In the genomic region with DNA sequence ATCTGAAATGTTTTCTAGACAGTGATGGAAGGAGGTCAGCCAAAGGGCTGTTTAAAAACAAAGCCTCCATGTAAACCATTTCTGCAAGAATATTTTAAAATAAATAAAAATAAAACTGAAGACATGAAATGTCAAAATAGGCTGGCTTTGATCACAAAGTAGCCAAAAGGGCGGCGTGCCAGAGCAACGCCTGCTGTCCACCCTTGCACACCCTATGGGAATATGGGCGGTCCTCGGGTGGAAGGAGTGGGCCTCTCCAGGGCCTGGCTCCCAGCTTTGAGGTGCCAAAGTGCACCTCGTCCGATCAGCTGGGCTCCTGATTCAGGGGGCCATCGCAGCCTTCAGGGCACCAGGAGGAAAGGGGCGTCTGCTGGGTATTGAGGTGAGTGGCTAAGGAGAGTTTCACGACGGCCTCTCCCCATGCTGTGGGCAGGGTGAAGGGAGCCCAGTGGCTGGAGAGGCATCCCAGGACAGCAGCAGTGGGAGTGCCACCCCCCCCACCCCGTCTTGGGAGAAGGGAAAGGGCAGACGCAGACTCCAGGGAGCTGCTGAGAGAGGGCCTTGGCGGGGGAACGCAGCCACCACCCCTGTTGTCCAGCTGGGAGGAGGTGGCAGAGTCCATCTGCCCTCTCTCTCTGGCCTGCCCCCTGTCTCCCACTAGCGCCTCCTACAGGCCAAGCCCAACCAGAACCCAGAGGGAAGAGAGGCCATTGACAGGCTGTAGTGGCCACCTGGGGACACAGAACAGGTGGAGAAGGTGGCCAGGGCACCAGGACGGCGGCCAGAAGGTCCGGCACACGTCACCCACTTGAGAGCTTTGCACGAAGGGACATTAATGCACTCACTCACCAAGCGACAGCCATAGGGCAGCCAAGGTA, we compare ENCODE assay signal across 19 cellular contexts. TPM values are rescaled to one million over a fixed set of nuclear protein-coding genes. Genes with fewer than 3 reads are reported as not detected.
DNase-seq lines count a peak whose midpoint lies in the region; ATAC-seq and TF ChIP-seq lines count a peak whose summit lies in the region.
"Had no signal": no experiment of that assay in that cellular context is flagged by ENCODE, and none has a peak within 500 bp of the region (broad histone marks: within the 10 kb centered on the region; RNA-seq: fewer than 3 reads in every experiment).

No MANE protein-coding gene starts in this region.

- intact Hi-C loops in right cardiac atrium (cut with DNase I) (no loop called here), Right ventricle myocardium superior (cut with DNase I) (no loop called here), OCI-LY7 (cut with micrococcal nuclease; ENCODE audit: unreplicated experiment) (loop anchor here (10.0 kb wide), 1 partner anchor 228 kb away; no protein-coding TSS in a partner anchor)

- POLR2A ChIA-PET in OCI-LY7 (lab: Charles Lee): no interaction called here

- no peaks in the 10 kb centered on the region for H4K20me1 ChIP-seq in OCI-LY7 (ENCODE audit: insufficient read depth, low read length)
- H4K20me1 ChIP-seq in smooth muscle cell (ENCODE audit: low read depth): no peaks in the 10 kb centered on the region

- H3K9me2 ChIP-seq in OCI-LY7 (ENCODE audit: insufficient read depth, low read length): no peaks in the 10 kb centered on the region

- no peaks in the 10 kb centered on the region for H3K27me3 ChIP-seq in right cardiac atrium (ENCODE audit: control insufficient read depth, insufficient read depth)
- H3K27me3 ChIP-seq in smooth muscle cell (ENCODE audit: low read depth): peaks cover under 1% of the 10 kb centered on the region

- TF ChIP-seq CTCF in OCI-LY7 (conservative IDR thresholded peaks at IDR 0.05; ENCODE audit: low read length) (peak; percentile 58; the same call in 1 of the 2 replicates), fibroblast of pulmonary artery (IDR thresholded peaks at IDR 0.05; ENCODE audit: low read length, missing control alignments) (peak; percentile 4), smooth muscle cell (IDR thresholded peaks at IDR 0.05; ENCODE audit: borderline replicate concordance, insufficient read depth, poor library complexity, severe bottlenecking) (peak; percentile 33)

- H3K27ac ChIP-seq in right cardiac atrium (ENCODE audit: low read length) (no peak overlapping the region), OCI-LY7 (ENCODE audit: low read depth, low read length, poor library complexity, severe bottlenecking) (no peak overlapping the region), smooth muscle cell (ENCODE audit: low read depth) (no peak overlapping the region)
- H3K27ac ChIP-seq: skin epidermis had no signal

- H3K9me3 ChIP-seq in right cardiac atrium (ENCODE audit: control insufficient read depth, low read length) (no peaks in the 10 kb centered on the region), OCI-LY7 (ENCODE audit: low read length) (no peaks in the 10 kb centered on the region), smooth muscle cell (replicated peaks; ENCODE audit: low read depth) (no peaks in the 10 kb centered on the region)
- H3K9me3 ChIP-seq: Peyer's patch had no signal

- H3K4me3 ChIP-seq in right cardiac atrium (ENCODE audit: low read length): no peak overlapping the region
- no peak overlapping the region for H3K4me3 ChIP-seq in OCI-LY7 (ENCODE audit: low read depth, low read length, poor library complexity, severe bottlenecking)
- H3K4me3 ChIP-seq in fibroblast of pulmonary artery (replicated peaks; ENCODE audit: low read depth, low read length): no peak overlapping the region
- H3K4me3 ChIP-seq in smooth muscle cell: no peak overlapping the region
- H3K4me3 ChIP-seq: Peyer's patch, skin epidermis had no signal

- 75% methylated on average over 22 of the region's 22 CpGs for WGBS in right cardiac atrium
- 88% methylated on average over 21 of the region's 22 CpGs for WGBS in smooth muscle cell (ENCODE audit: low lambda C conversion rate)

- H3K79me2 ChIP-seq in OCI-LY7 (ENCODE audit: insufficient read depth, low read depth, low read length) (no peaks in the 10 kb centered on the region), smooth muscle cell (ENCODE audit: low read depth) (no peaks in the 10 kb centered on the region)

- H2AFZ ChIP-seq in OCI-LY7 (ENCODE audit: low read length) (no peak overlapping the region), smooth muscle cell (ENCODE audit: low read depth) (no peak overlapping the region)

- no peaks in the 10 kb centered on the region for H3F3A ChIP-seq in smooth muscle cell (ENCODE audit: low read depth)

- H3K4me1 ChIP-seq in right cardiac atrium (ENCODE audit: control insufficient read depth, insufficient read depth, low read length) (no peaks in the 10 kb centered on the region), OCI-LY7 (ENCODE audit: insufficient read depth, low read length, poor library complexity, severe bottlenecking) (no peaks in the 10 kb centered on the region), smooth muscle cell (ENCODE audit: low read depth) (no peaks in the 10 kb centered on the region)
- H3K4me1 ChIP-seq: Peyer's patch had no signal

- no peak overlapping the region for H3K9ac ChIP-seq in smooth muscle cell (ENCODE audit: low read depth)

- ATAC-seq in right cardiac atrium: no peak
- no peak for ATAC-seq in Right ventricle myocardium superior (ENCODE audit: poor library complexity)
- no peak for ATAC-seq in GM19467 (IDR thresholded peaks at IDR 0.05; ENCODE audit: unreplicated experiment)
- no peak for ATAC-seq in GM21526 (IDR thresholded peaks at IDR 0.05; ENCODE audit: low FRiP score, unreplicated experiment)
- ATAC-seq in HG03520 (IDR thresholded peaks at IDR 0.05; ENCODE audit: unreplicated experiment): no peak
- ATAC-seq: stimulated activated effector memory CD8-positive, alpha-beta T cell treated with anti-CD3 and anti-CD28 coated beads, Interleukin-12 subunit alpha, Interleukin-12 subunit beta, amount 100 ng/mL, for 72 hours; T-cell had no signal

- H3K36me3 ChIP-seq in OCI-LY7 (ENCODE audit: insufficient read depth, low read length) (no peaks in the 10 kb centered on the region), smooth muscle cell (ENCODE audit: low read depth) (no peaks in the 10 kb centered on the region)
- H3K36me3 ChIP-seq: Peyer's patch had no signal

- CTCF ChIA-PET in OCI-LY7 (lab: Charles Lee; ENCODE audit: unreplicated experiment): no interaction called here

- H3K4me2 ChIP-seq in OCI-LY7 (ENCODE audit: low read length) (no peak overlapping the region), smooth muscle cell (no peak overlapping the region)

- DNase-seq in right cardiac atrium (peak; percentile 13 to 62 (median 56)), Right ventricle myocardium superior (no peak), OCI-LY7 (ENCODE audit: low spot score) (no peak), fibroblast of pulmonary artery (ENCODE audit: low read depth) (no peak), smooth muscle cell (lab: John Stamatoyannopoulos, UW; ENCODE audit: unreplicated experiment) (no peak)
- DNase-seq: activated CD4-positive, CD25-positive, alpha-beta regulatory T cell; activated CD8-positive, alpha-beta memory T cell treated with anti-CD3 and anti-CD28 coated beads, Interleukin-2, amount 50 U/mL, for 4 hours; aorta; HCEC 1CT; NCI-H2029; NCI-H524; Peyer's patch; T-cell; trophoblast cell had no signal

- no TSS peak for BruUV-seq in OCI-LY7 (replicated peaks; lab: Mats Ljungman, UMichigan)

RNA-seq across cellular contexts. Expression of a gene that starts 5.7 kb away (rescaled TPM):
- total RNA-seq in right cardiac atrium (under 1 TPM in 3 of 4 donors, not detected in 1; 0.35 to 0.81 (median 0.69) TPM), Right ventricle myocardium superior (not detected), OCI-LY7 (2022) (7.6 and 10.2 TPM in 2 replicates), smooth muscle cell (0.13 TPM in 1 of 2 replicates, not detected in the other)
- polyA plus RNA-seq in right cardiac atrium (0.16 TPM), smooth muscle cell (0.86 and 2.4 TPM in 2 replicates)
- 7.3 and 8.2 TPM in 2 replicates for total RNA-seq in OCI-LY7 (2014; rRNA removed; shearing (Covaris generic))
- total RNA-seq: T-cell had no signal

RNA-seq across cellular contexts. Expression of a gene that starts 14.6 kb away (rescaled TPM):
- total RNA-seq in right cardiac atrium: 10 to 100 TPM; 16.9 to 34.4 (median 23.8) TPM
- polyA plus RNA-seq in right cardiac atrium: 15.9 TPM
- total RNA-seq in Right ventricle myocardium superior: 20.0 TPM
- total RNA-seq in OCI-LY7 (2014; rRNA removed; shearing (Covaris generic)): 0.03 and 0.09 TPM in 2 replicates
- 1.7 and 1.9 TPM in 2 replicates for total RNA-seq in OCI-LY7 (2022)
- 0.31 and 0.36 TPM in 2 replicates for total RNA-seq in smooth muscle cell
- polyA plus RNA-seq in smooth muscle cell: 0.17 TPM in 1 of 2 replicates, not detected in the other
- total RNA-seq: T-cell had no signal

RNA-seq across cellular contexts. Expression of a gene that starts 50.4 kb away (rescaled TPM):
- total RNA-seq in right cardiac atrium (10 to 100 TPM; 24.4 to 34.1 (median 30.7) TPM), Right ventricle myocardium superior (23.8 TPM), OCI-LY7 (2022) (57.3 and 61.8 TPM in 2 replicates), smooth muscle cell (11.0 and 12.0 TPM in 2 replicates)
- polyA plus RNA-seq in right cardiac atrium (34.3 TPM), smooth muscle cell (21.9 and 23.3 TPM in 2 replicates)
- total RNA-seq in OCI-LY7 (2014; rRNA removed; shearing (Covaris generic)): 33.1 and 36.7 TPM in 2 replicates

RNA-seq across cellular contexts. Expression of a gene that starts 52.9 kb away (rescaled TPM):
- total RNA-seq in right cardiac atrium (under 1 TPM; 0.29 to 0.60 (median 0.56) TPM), Right ventricle myocardium superior (not detected), OCI-LY7 (2022) (3.4 and 5.0 TPM in 2 replicates), smooth muscle cell (0.04 and 0.31 TPM in 2 replicates)
- polyA plus RNA-seq in right cardiac atrium (0.79 TPM), smooth muscle cell (0.71 TPM in 1 of 2 replicates, not detected in the other)
- total RNA-seq in OCI-LY7 (2014; rRNA removed; shearing (Covaris generic)): 7.6 and 7.7 TPM in 2 replicates
- total RNA-seq: aorta had no signal

Comparison
In these comparisons a context has a peak if more than half of its experiments do, and no peak if none do; other contexts are left out.
1. DNase-seq: peak in right cardiac atrium (3 of 3); none in Right ventricle myocardium superior (single experiment), OCI-LY7 (single experiment), fibroblast of pulmonary artery (single experiment) and smooth muscle cell (single experiment).
2. CTCF ChIP-seq: peak in every context shown above with its lines; median percentile 58 in OCI-LY7; 33 in smooth muscle cell; 4 in fibroblast of pulmonary artery.